Comparison of ENCODE assay signal across 3 cellular contexts in genomic region chr16:62899737-62900136, GRCh38.
"Had no signal": no experiment of that assay in that cellular context is flagged by ENCODE, and none has a peak within 500 bp of the region (broad histone marks: within the 10 kb centered on the region; RNA-seq: fewer than 3 reads in every experiment).

No MANE protein-coding gene starts in this region.

- H3K4me3 ChIP-seq: GM12878 had no signal

- DNase-seq: GDM1, GF-D8 had no signal
